Comparison of ENCODE assay signal across 32 cellular contexts in genomic region chr20:32806356-32806755, GRCh38. TPM values are rescaled to one million over a fixed set of nuclear protein-coding genes. Genes with fewer than 3 reads are reported as not detected.
DNase-seq lines count a peak whose midpoint lies in the region; ATAC-seq, FAIRE-seq and TF ChIP-seq lines count a peak whose summit lies in the region.
"Had no signal": no experiment of that assay in that cellular context is flagged by ENCODE, and none has a peak within 500 bp of the region (broad histone marks: within the 10 kb centered on the region; RNA-seq: fewer than 3 reads in every experiment).

No MANE protein-coding gene starts in this region.

- no peaks in the 10 kb centered on the region for H3K9me3 Mint-ChIP-seq in activated naive CD4-positive, alpha-beta T cell treated with anti-CD3 and anti-CD28 coated beads, Interleukin-2, amount 50 U/mL, for 72 hours
- H3K9me3 Mint-ChIP-seq: activated B cell treated with CpG ODN at 0.5 μM for 24 hours; activated T-cell treated with anti-CD3 and anti-CD28 coated beads, Interleukin-2, amount 50 U/mL, for 72 hours; CD8-positive, alpha-beta memory T cell; neural progenitor cell; stimulated activated memory B cell treated with anti-CD40 and anti-IgM and Interleukin-4, amounts not matched to agents 10 μg/mL and 1 μg/mL and 100 μg/mL, for 72 hours had no signal

- no peak overlapping the region for H3K27ac ChIP-seq in H1 (ENCODE audit: low read depth, low read length)
- H3K27ac ChIP-seq: body of pancreas, dorsolateral prefrontal cortex, PC-9 had no signal

- H3K4me1 ChIP-seq in H1 (replicated peaks in 1 of 4; ENCODE audit: control insufficient read depth in 3 of 4, insufficient read depth in 4 of 4, low read length in 3 of 4): peaks cover 8 to 33% (median 26%) of the 10 kb centered on the region in 4 experiments
- H3K4me1 ChIP-seq: BE2C, body of pancreas had no signal

- peak overlapping the region in 1 of 2 experiments; percentile 54; a peak in 1 of 4 replicates for H3K4me2 ChIP-seq in H1 (ENCODE audit: insufficient read depth in 1 of 2, low read depth in 2 of 2, low read length in 2 of 2)
- H3K4me2 ChIP-seq: PC-9 had no signal

- POLR2A ChIA-PET in H1 (lab: Charles Lee; ENCODE audit: partially characterized antibody): interaction anchor here (1.6 to 12.6 kb wide), 3 partner anchors 10 to 132 kb away, joined by 5 to 112 read pairs (median 5); partner anchors contain the start of gene C20orf203

- H3K36me3 ChIP-seq in H1 (ENCODE audit: control insufficient read depth in 2 of 4, insufficient read depth in 4 of 4, low read length in 3 of 4): peaks cover 62 to 90% (median 88%) of the 10 kb centered on the region in 4 experiments
- H3K36me3 ChIP-seq: BE2C had no signal

- no peak overlapping the region for H2BK120ac ChIP-seq in H1 (replicated peaks; ENCODE audit: low read depth, low read length)

- H3K18ac ChIP-seq in H1 (ENCODE audit: extremely low read depth, low read length): no peak overlapping the region

- no peak overlapping the region for H2BK15ac ChIP-seq in H1 (ENCODE audit: low read length)

- H2AK5ac ChIP-seq in H1 (ENCODE audit: low read depth, low read length): no peak overlapping the region

- no peak overlapping the region for H3K56ac ChIP-seq in H1 (replicated peaks; ENCODE audit: insufficient read length, low read depth, low read length)

- H3K9me3 ChIP-seq in H1 (ENCODE audit: insufficient read depth in 2 of 2, low read depth in 1 of 2, low read length in 1 of 2): no peaks in the 10 kb centered on the region
- H3K9me3 ChIP-seq: BE2C, body of pancreas had no signal

- no peak for TF ChIP-seq RAD21 in H1 (IDR thresholded peaks at IDR 0.05 in 1 of 2, conservative IDR thresholded peaks at IDR 0.05 in 1 of 2; ENCODE audit: low read depth in 2 of 2, low read length in 2 of 2)

- H4K8ac ChIP-seq in H1 (ENCODE audit: extremely low read depth, insufficient read depth, low read length): no peak overlapping the region

- no peak overlapping the region; a peak in 1 of 7 replicates for H3K9ac ChIP-seq in H1 (replicated peaks in 1 of 4; ENCODE audit: extremely low read depth in 1 of 4, low read depth in 3 of 4, low read length in 3 of 4)
- H3K9ac ChIP-seq: neural progenitor cell had no signal

- H3K23me2 ChIP-seq in H1 (ENCODE audit: low read depth, low read length): no peaks in the 10 kb centered on the region; the same call in 1 of the 2 replicates

- no peak overlapping the region for H2BK12ac ChIP-seq in H1 (ENCODE audit: low read depth, low read length)

- no peaks in the 10 kb centered on the region for H3K36me3 Mint-ChIP-seq in activated naive CD4-positive, alpha-beta T cell treated with anti-CD3 and anti-CD28 coated beads, Interleukin-2, amount 50 U/mL, for 72 hours
- H3K36me3 Mint-ChIP-seq: activated CD8-positive, alpha-beta memory T cell treated with anti-CD3 and anti-CD28 coated beads, Interleukin-2, amount 10 ng/mL, durations not matched to agents 7 days and 5 days; CD8-positive, alpha-beta memory T cell; stimulated activated memory B cell treated with anti-CD40 and anti-IgM and Interleukin-4, amounts not matched to agents 10 μg/mL and 1 μg/mL and 100 μg/mL, for 72 hours had no signal

- TF ChIP-seq POLR2A in H1 (IDR thresholded peaks at IDR 0.05; ENCODE audit: control extremely low read depth in 1 of 2, low read depth in 2 of 2, low read length in 2 of 2): no peak

- no peak overlapping the region for H4K5ac ChIP-seq in H1 (ENCODE audit: insufficient read length, low read depth, low read length)

- no peak for ATAC-seq in activated naive CD4-positive, alpha-beta T cell treated with anti-CD3 and anti-CD28 coated beads, Interleukin-2, amount 50 U/mL, for 72 hours
- no peak for ATAC-seq in HG03378 (IDR thresholded peaks at IDR 0.05; ENCODE audit: unreplicated experiment)
- ATAC-seq: activated CD8-positive, alpha-beta memory T cell treated with anti-CD3 and anti-CD28 coated beads, Interleukin-2, amount 10 ng/mL, durations not matched to agents 7 days and 5 days; activated T-cell treated with anti-CD3 and anti-CD28 coated beads, Interleukin-2, amount 50 U/mL, for 72 hours; body of pancreas; right cardiac atrium; stimulated activated memory B cell treated with anti-CD40 and anti-IgM and Interleukin-4, amounts not matched to agents 10 μg/mL and 1 μg/mL and 100 μg/mL, for 72 hours had no signal

- no peak overlapping the region for H2AFZ ChIP-seq in H1 (ENCODE audit: low read length)
- H2AFZ ChIP-seq: neural progenitor cell, PC-9 had no signal

- H3K27me3 ChIP-seq in H1 (replicated peaks in 1 of 4; ENCODE audit: control insufficient read depth in 3 of 4, extremely low read depth in 1 of 4, insufficient read depth in 3 of 4, low read length in 3 of 4): no peaks in the 10 kb centered on the region
- H3K27me3 ChIP-seq: BE2C, body of pancreas, dorsolateral prefrontal cortex, neural progenitor cell had no signal

- no peak for FAIRE-seq in H1 (lab: Jason Lieb, UNC)

- peak; percentile 89 for DNase-seq in DMS 273 (lab: John Stamatoyannopoulos, UW; ENCODE audit: unreplicated experiment)
- peak; percentile 62 for DNase-seq in NCI-H2171 (lab: John Stamatoyannopoulos, UW)
- DNase-seq in H1 (ENCODE audit: low read depth in 1 of 2, low spot score in 2 of 2): no peak
- peak; percentile 85 for DNase-seq in myocyte (ENCODE audit: low read depth)
- DNase-seq in activated naive CD4-positive, alpha-beta T cell treated with anti-CD3 and anti-CD28 coated beads, Interleukin-2, amount 50 U/mL, for 72 hours (ENCODE audit: low spot score in 2 of 2): no peak
- no peak for DNase-seq in AG08395 (ENCODE audit: low spot score)
- DNase-seq in germinal center (ENCODE audit: low spot score): no peak
- DNase-seq: activated B cell treated with CpG ODN at 0.5 μM for 24 hours; activated CD8-positive, alpha-beta memory T cell treated with anti-CD3 and anti-CD28 coated beads, Interleukin-2, amount 10 ng/mL, durations not matched to agents 7 days and 5 days; activated naive CD4-positive, alpha-beta T cell; activated T-cell treated with anti-CD3 and anti-CD28 coated beads, Interleukin-2, amount 50 U/mL, for 72 hours; BE2C; body of pancreas; CD8-positive, alpha-beta memory T cell; dorsolateral prefrontal cortex; foreskin fibroblast; GOT3; NCI-H1092 treated with DMSO at 0.1 percent for 48 hours; NCI-H2029 treated with DMSO at 0.1 percent for 48 hours; PC-9; right cardiac atrium; SHP77; stimulated activated CD4-positive, alpha-beta T cell treated with anti-CD3 and anti-CD28 coated beads, Interleukin-12 subunit alpha, Interleukin-12 subunit beta, amount 100 ng/mL, for 4 hours; stimulated activated CD4-positive, alpha-beta T cell treated with anti-CD3 and anti-CD28 coated beads, Interleukin-4, amount 100 ng/mL, for 4 hours had no signal

- no peak overlapping the region for H3K27ac Mint-ChIP-seq in activated naive CD4-positive, alpha-beta T cell treated with anti-CD3 and anti-CD28 coated beads, Interleukin-2, amount 50 U/mL, for 72 hours
- H3K27ac Mint-ChIP-seq: activated B cell treated with CpG ODN at 0.5 μM for 24 hours; activated CD8-positive, alpha-beta memory T cell treated with anti-CD3 and anti-CD28 coated beads, Interleukin-2, amount 10 ng/mL, durations not matched to agents 7 days and 5 days; activated T-cell treated with anti-CD3 and anti-CD28 coated beads, Interleukin-2, amount 50 U/mL, for 72 hours; neural progenitor cell; stimulated activated memory B cell treated with anti-CD40 and anti-IgM and Interleukin-4, amounts not matched to agents 10 μg/mL and 1 μg/mL and 100 μg/mL, for 72 hours had no signal

- H2BK5ac ChIP-seq in H1 (ENCODE audit: low read depth, low read length): no peak overlapping the region

- no peak for TF ChIP-seq CTCF in H1 (IDR thresholded peaks at IDR 0.05; ENCODE audit: control extremely low read depth in 1 of 3, insufficient read depth in 1 of 3, low read depth in 1 of 3, low read length in 3 of 3)

- H3K4me3 ChIP-seq in H1 (ENCODE audit: extremely low read depth in 1 of 4, insufficient read depth in 2 of 4, low read depth in 3 of 4, low read length in 4 of 4): no peak overlapping the region
- H3K4me3 ChIP-seq: body of pancreas, dorsolateral prefrontal cortex, lung, neural progenitor cell, PC-9 had no signal

- CTCF ChIA-PET in H1 (lab: Charles Lee; ENCODE audit: partially characterized antibody): interaction anchor here (1.1 to 2.2 kb wide), 3 partner anchors 16 to 28 kb away, joined by 3 to 19 read pairs (median 3); no protein-coding TSS in a partner anchor

- no peak overlapping the region for H2BK20ac ChIP-seq in H1 (ENCODE audit: low read length)

- no peak overlapping the region for H3K23ac ChIP-seq in H1 (ENCODE audit: insufficient read length)

- H4K20me1 ChIP-seq in H1 (replicated peaks in 1 of 2; ENCODE audit: control insufficient read depth in 1 of 2, insufficient read depth in 2 of 2, low read length in 2 of 2): peaks cover 46 to 47% of the 10 kb centered on the region in 2 experiments

- no peak overlapping the region for H3K14ac ChIP-seq in H1 (ENCODE audit: insufficient read length)

- H3K79me2 ChIP-seq in H1 (ENCODE audit: control insufficient read depth in 1 of 2, insufficient read depth in 2 of 2, low read length in 2 of 2): peaks cover 0 to 11% of the 10 kb centered on the region in 2 experiments; a peak in 2 of 4 replicates

- no peak overlapping the region for H4K91ac ChIP-seq in H1 (replicated peaks; ENCODE audit: insufficient read length, low read length)

- 88% methylated on average over 5 of the region's 5 CpGs; no CpG with 5 or more reads in 1 of the 2 experiments for WGBS in H1 (ENCODE audit: extremely low coverage in 1 of 2, insufficient coverage in 1 of 2, insufficient read length in 1 of 2, insufficient replicate concordance in 2 of 2, low coverage in 1 of 2, low lambda C conversion rate in 2 of 2, missing lambda C conversion rate in 1 of 2), 2 experiments

- no peak for TF ChIP-seq EP300 in H1 (IDR thresholded peaks at IDR 0.05; ENCODE audit: borderline replicate concordance in 1 of 2, low read depth in 2 of 2, low read length in 2 of 2)

- peaks cover 8% of the 10 kb centered on the region; the same call in 1 of the 2 replicates for H3K79me1 ChIP-seq in H1 (ENCODE audit: low read depth, low read length)

- no peak overlapping the region for H3K4ac ChIP-seq in H1 (replicated peaks; ENCODE audit: insufficient read length, low read depth, low read length)

RNA-seq across cellular contexts. Expression of gene MAPRE1, which starts 13.4 kb away (rescaled TPM):
- total RNA-seq in H1 (2021; fragmentation: NEBNext Ultra II Directional; extraction: Animal tissue kit (Norgen Biotek cat#: 25700)): 170 and 173 TPM in 2 replicates
- 51.9 and 74.5 TPM in 2 replicates for polyA plus RNA-seq in H1 (2011; rRNA removed)
- polyA plus RNA-seq in H1 (2011; cell fraction: cytosol; rRNA removed): 98.6 TPM
- 20.6 TPM for polyA plus RNA-seq in H1 (2011; cell fraction: nucleus; rRNA removed)
- polyA plus RNA-seq in H1 (2012, experiment 1 of 2): 98.2 to 158 TPM (median 111 TPM) in 4 replicates
- 22.4 TPM for polyA plus RNA-seq in H1 (2012, experiment 2 of 2)
- polyA plus RNA-seq in H1 (2013, experiment 1 of 2): 83.8 TPM
- 85.3 TPM for polyA plus RNA-seq in H1 (2013, experiment 2 of 2)
- 78.7 and 87.3 TPM in 2 replicates for polyA minus RNA-seq in H1 (2011; rRNA and poly(A)+ RNA removed)
- polyA minus RNA-seq in H1 (2011; cell fraction: cytosol; rRNA and poly(A)+ RNA removed): 59.3 TPM
- polyA minus RNA-seq in H1 (2011; cell fraction: nucleus; rRNA and poly(A)+ RNA removed): 32.8 TPM
- total RNA-seq in myocyte: 110 and 140 TPM in 2 replicates
- 78.8 TPM for polyA plus RNA-seq in myocyte (2012)
- total RNA-seq in activated naive CD4-positive, alpha-beta T cell treated with anti-CD3 and anti-CD28 coated beads, Interleukin-2, amount 50 U/mL, for 72 hours: 100 to 1,000 TPM; 106 to 142 TPM

RNA-seq across cellular contexts. Expression of gene DNMT3B, which starts 44.2 kb away (rescaled TPM):
- 1,016 and 1,038 TPM in 2 replicates for total RNA-seq in H1 (2021; fragmentation: NEBNext Ultra II Directional; extraction: Animal tissue kit (Norgen Biotek cat#: 25700))
- 433 and 469 TPM in 2 replicates for polyA plus RNA-seq in H1 (2011; rRNA removed)
- polyA plus RNA-seq in H1 (2011; cell fraction: cytosol; rRNA removed): 457 TPM
- 676 TPM for polyA plus RNA-seq in H1 (2011; cell fraction: nucleus; rRNA removed)
- 568 to 702 TPM (median 611 TPM) in 4 replicates for polyA plus RNA-seq in H1 (2012, experiment 1 of 2)
- 410 TPM for polyA plus RNA-seq in H1 (2012, experiment 2 of 2)
- 587 TPM for polyA plus RNA-seq in H1 (2013, experiment 1 of 2)
- 555 TPM for polyA plus RNA-seq in H1 (2013, experiment 2 of 2)
- polyA minus RNA-seq in H1 (2011; rRNA and poly(A)+ RNA removed): 327 and 359 TPM in 2 replicates
- 389 TPM for polyA minus RNA-seq in H1 (2011; cell fraction: cytosol; rRNA and poly(A)+ RNA removed)
- 257 TPM for polyA minus RNA-seq in H1 (2011; cell fraction: nucleus; rRNA and poly(A)+ RNA removed)
- total RNA-seq in myocyte: 0.59 and 1.5 TPM in 2 replicates
- 0.52 TPM for polyA plus RNA-seq in myocyte (2012)
- total RNA-seq in activated naive CD4-positive, alpha-beta T cell treated with anti-CD3 and anti-CD28 coated beads, Interleukin-2, amount 50 U/mL, for 72 hours: 1 to 10 TPM in 1 of 2 donors, under 1 TPM in 1; 0.84 to 2.2 TPM

RNA-seq across cellular contexts. Expression of gene EFCAB8, which starts 52.4 kb away (rescaled TPM):
- 0.20 TPM in 1 of 2 replicates, not detected in the other for total RNA-seq in H1 (2021; fragmentation: NEBNext Ultra II Directional; extraction: Animal tissue kit (Norgen Biotek cat#: 25700))
- 0.02 and 0.06 TPM in 2 replicates for polyA plus RNA-seq in H1 (2011; rRNA removed)
- polyA plus RNA-seq in H1 (2011; cell fraction: cytosol; rRNA removed): 0.10 TPM
- polyA plus RNA-seq in H1 (2011; cell fraction: nucleus; rRNA removed): 0.30 TPM
- 0.04 to 0.05 TPM in 2 of 4 replicates, not detected in the others for polyA plus RNA-seq in H1 (2012, experiment 1 of 2)
- not detected for polyA plus RNA-seq in H1 (2012, experiment 2 of 2)
- 0.12 TPM for polyA plus RNA-seq in H1 (2013, experiment 1 of 2)
- 0.13 TPM for polyA plus RNA-seq in H1 (2013, experiment 2 of 2)
- polyA minus RNA-seq in H1 (2011; rRNA and poly(A)+ RNA removed): 0.24 and 0.79 TPM in 2 replicates
- not detected for polyA minus RNA-seq in H1 (2011; cell fraction: cytosol; rRNA and poly(A)+ RNA removed)
- 0.90 TPM for polyA minus RNA-seq in H1 (2011; cell fraction: nucleus; rRNA and poly(A)+ RNA removed)
- total RNA-seq in myocyte: 0.83 TPM in 1 of 2 replicates, not detected in the other
- 0.16 TPM for polyA plus RNA-seq in myocyte (2012)
- total RNA-seq in activated naive CD4-positive, alpha-beta T cell treated with anti-CD3 and anti-CD28 coated beads, Interleukin-2, amount 50 U/mL, for 72 hours: under 1 TPM; 0.52 to 0.70 TPM
- total RNA-seq: A673, cerebellum, NCI-H460, PC-9, temporal lobe had no signal
- polyA plus RNA-seq: CD8-positive, alpha-beta memory T cell; right cardiac atrium had no signal

Comparison
In these comparisons a context has a peak if more than half of its experiments do, and no peak if none do; other contexts are left out.
1. DNase-seq: peak in DMS 273 (single experiment), NCI-H2171 (single experiment) and myocyte (single experiment); none in H1 (0 of 2), activated naive CD4-positive, alpha-beta T cell treated with anti-CD3 and anti-CD28 coated beads, Interleukin-2, amount 50 U/mL, for 72 hours (0 of 2), AG08395 (single experiment) and germinal center (single experiment).
2. RNA of gene DNMT3B, which starts 44.2 kb away (total RNA-seq): 1,016 to 1,038 TPM in H1; 0.84 to 2.2 TPM in activated naive CD4-positive, alpha-beta T cell treated with anti-CD3 and anti-CD28 coated beads, Interleukin-2, amount 50 U/mL, for 72 hours and 0.59 to 1.5 TPM in myocyte; every median in the first group is over 100 times any median in the second.